In the genomic region with DNA sequence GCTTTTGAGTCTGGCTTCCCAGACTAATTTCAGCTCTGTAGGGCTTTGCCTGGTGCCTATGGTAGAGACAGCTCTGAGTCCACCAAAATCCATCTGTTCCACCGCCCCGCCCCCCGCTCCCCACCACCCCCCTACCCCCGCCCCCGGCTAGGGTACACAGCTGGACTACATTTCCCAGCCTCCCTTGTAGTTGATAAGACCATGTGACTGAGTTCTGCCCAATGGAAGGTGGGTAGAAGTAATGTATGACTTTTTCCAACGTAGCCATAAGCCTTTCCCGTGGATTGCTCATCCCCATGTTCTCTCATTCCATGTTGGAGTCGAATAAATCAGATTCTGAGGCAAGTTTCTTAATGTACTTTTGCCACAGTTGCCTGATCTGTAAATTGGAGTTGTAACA, we compare ENCODE assay signal across 35 cellular contexts.
"Had no signal": no experiment of that assay in that cellular context is flagged by ENCODE, and none has a peak within 500 bp of the region (broad histone marks: within the 10 kb centered on the region; RNA-seq: fewer than 3 reads in every experiment).

No MANE protein-coding gene starts in this region.

- H3K9me3 ChIP-seq: MG63 had no signal

- H3K27me3 ChIP-seq: MG63 had no signal

- H3K36me3 ChIP-seq: MG63 had no signal

- H3K4me3 ChIP-seq: MG63 had no signal

- DNase-seq: Kasumi-1, MG63, MM.1S, MV-4-11, NCI-H1048, NCI-H1092, NCI-H1092 treated with DMSO at 0.1 percent for 48 hours, NCI-H1105, NCI-H1105 treated with DMSO at 0.1 percent for 48 hours, NCI-H1417, NCI-H1417 treated with DMSO at 0.1 percent for 48 hours, NCI-H1436, NCI-H1436 treated with DMSO at 0.1 percent for 48 hours, NCI-H146, NCI-H1694, NCI-H1694 treated with DMSO at 0.1 percent for 48 hours, NCI-H187, NCI-H187 treated with DMSO at 0.1 percent for 48 hours, NCI-H1930, NCI-H2029, NCI-H2029 treated with DMSO at 0.1 percent for 48 hours, NCI-H2081, NCI-H2081 treated with DMSO at 0.1 percent for 48 hours, NCI-H2107, NCI-H2171, NCI-H2171 treated with DMSO at 0.1 percent for 48 hours, NCI-H2227 treated with DMSO at 0.1 percent for 48 hours, NCI-H226, NCI-H345, NCI-H446, NCI-H446 treated with DMSO at 0.1 percent for 48 hours, NCI-H510A, NCI-H510A treated with DMSO at 0.1 percent for 48 hours, NCI-H524, NCI-H524 treated with DMSO at 0.1 percent for 48 hours had no signal
